Comparison of ENCODE assay signal across 10 cellular contexts in genomic region chr4:71266090-71266794, GRCh38.
DNase-seq lines count a peak whose midpoint lies in the region; ATAC-seq and TF ChIP-seq lines count a peak whose summit lies in the region.
"Had no signal": no experiment of that assay in that cellular context is flagged by ENCODE, and none has a peak within 500 bp of the region (broad histone marks: within the 10 kb centered on the region; RNA-seq: fewer than 3 reads in every experiment).

No MANE protein-coding gene starts in this region.

- H3K4me1 Mint-ChIP-seq in chondrocyte (ENCODE audit: low read depth) (peaks cover 81% of the 10 kb centered on the region), progenitor cell of endocrine pancreas (ENCODE audit: low read depth) (peaks cover 42% of the 10 kb centered on the region)

- ATAC-seq in HG02798 (IDR thresholded peaks at IDR 0.05; ENCODE audit: poor library complexity, unreplicated experiment) (peak; percentile 38), GM21381 (IDR thresholded peaks at IDR 0.05; ENCODE audit: unreplicated experiment) (no peak)
- ATAC-seq in activated CD4-positive, CD25-positive, alpha-beta regulatory T cell treated with anti-CD3 and anti-CD28 coated beads, Interleukin-2, amount 50 U/mL, for 24 hours: no peak
- ATAC-seq: activated CD4-positive, alpha-beta T cell treated with anti-CD3 and anti-CD28 coated beads for 36 hours had no signal

- H3K27ac Mint-ChIP-seq in chondrocyte (ENCODE audit: unreplicated experiment) (peak overlapping the region; percentile 83), progenitor cell of endocrine pancreas (peak overlapping the region; percentile 50)
- H3K27ac Mint-ChIP-seq: activated CD4-positive, alpha-beta T cell treated with anti-CD3 and anti-CD28 coated beads for 36 hours had no signal

- H3K27me3 Mint-ChIP-seq in chondrocyte (ENCODE audit: low read depth) (no peaks in the 10 kb centered on the region), progenitor cell of endocrine pancreas (no peaks in the 10 kb centered on the region)

- TF ChIP-seq CTCF in GM13977 (IDR thresholded peaks at IDR 0.05; ENCODE audit: extremely low read depth, insufficient read depth, missing control alignments): no peak
- no peak for TF ChIP-seq CTCF in chondrocyte (IDR thresholded peaks at IDR 0.05)
- no peak for TF ChIP-seq CTCF in progenitor cell of endocrine pancreas (IDR thresholded peaks at IDR 0.05; ENCODE audit: unreplicated experiment)

- no peaks in the 10 kb centered on the region for H3K9me3 Mint-ChIP-seq in chondrocyte (ENCODE audit: low read depth)
- H3K9me3 Mint-ChIP-seq in progenitor cell of endocrine pancreas (ENCODE audit: low read depth): no peaks in the 10 kb centered on the region

- H3K36me3 Mint-ChIP-seq in chondrocyte (ENCODE audit: low read depth) (no peaks in the 10 kb centered on the region), progenitor cell of endocrine pancreas (ENCODE audit: insufficient read depth) (peaks cover 13% of the 10 kb centered on the region)

- in situ Hi-C loops in GM13977 (cut with MboI; ENCODE audit: low pct_unique_long_range_greater_than_20kb, low sequenced_read_pairs, unreplicated experiment): loop anchor here (25.0 kb wide), 1 partner anchor 446 kb away; no protein-coding TSS in a partner anchor
- in situ Hi-C loops in ACHN (cut with HindIII; ENCODE audit: low pct_ligation_motif_present, low pct_unique_long_range_greater_than_20kb, low sequenced_read_pairs): no loop called here

- no peak overlapping the region for H3K4me3 Mint-ChIP-seq in chondrocyte (ENCODE audit: unreplicated experiment)
- no peak overlapping the region for H3K4me3 Mint-ChIP-seq in progenitor cell of endocrine pancreas (ENCODE audit: low read depth)
- H3K4me3 Mint-ChIP-seq: activated CD4-positive, alpha-beta T cell treated with anti-CD3 and anti-CD28 coated beads for 36 hours had no signal

- DNase-seq in GM13977 (ENCODE audit: low spot score): peak; percentile 13
- DNase-seq in chondrocyte (ENCODE audit: low spot score): no peak
- DNase-seq in progenitor cell of endocrine pancreas (ENCODE audit: low spot score, unreplicated experiment): no peak
- DNase-seq in ACHN: no peak
- no peak for DNase-seq in stimulated activated CD4-positive, alpha-beta T cell treated with anti-CD3 and anti-CD28 coated beads, Interleukin-4, amount 100 ng/mL, for 1 hour
- DNase-seq: activated CD4-positive, alpha-beta T cell treated with anti-CD3 and anti-CD28 coated beads for 36 hours; NCI-H2081 had no signal
